In the genomic region with DNA sequence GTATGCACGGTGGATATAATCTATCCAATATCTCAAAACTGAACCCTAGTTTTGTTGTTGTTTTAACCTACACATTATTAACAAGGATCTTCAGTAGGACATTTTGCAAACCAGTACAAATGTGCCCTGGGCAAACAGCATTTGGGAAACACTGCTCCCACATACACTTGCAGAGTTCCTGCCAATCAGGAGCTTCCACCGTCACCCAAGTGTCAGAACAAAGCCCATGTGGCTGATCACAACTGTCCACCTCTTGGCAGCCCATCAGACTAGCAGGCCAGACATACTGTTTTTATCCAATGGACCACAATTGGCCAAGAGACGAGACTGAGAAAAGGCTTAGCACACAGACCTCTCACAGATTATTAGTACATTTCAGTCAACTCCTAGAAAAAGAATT, we compare ENCODE assay signal across 15 cellular contexts.
A peak's percentile ranks its signal among the peaks of the same experiment; 100 is the strongest.
DNase-seq lines count a peak whose midpoint lies in the region; ATAC-seq, FAIRE-seq and TF ChIP-seq lines count a peak whose summit lies in the region.
"Had no signal": no experiment of that assay in that cellular context is flagged by ENCODE, and none has a peak within 500 bp of the region (broad histone marks: within the 10 kb centered on the region; RNA-seq: fewer than 3 reads in every experiment).

No MANE protein-coding gene starts in this region.

- H3K9me3 Mint-ChIP-seq in HFFc6 (no peaks in the 10 kb centered on the region), astrocyte (ENCODE audit: unreplicated experiment) (no peaks in the 10 kb centered on the region)

- peaks cover 22% of the 10 kb centered on the region for H4K20me1 ChIP-seq in astrocyte (ENCODE audit: insufficient read depth, low read length)

- H3K4me3 Mint-ChIP-seq in HFFc6 (no peak overlapping the region), astrocyte (ENCODE audit: unreplicated experiment) (peak overlapping the region; percentile 34)

- intact Hi-C loops in heart left ventricle (cut with DNase I) = no loop called here
- intact Hi-C loops in lower lobe of right lung (cut with DNase I) = no loop called here

- 66 to 79% (median 74%) methylated on average over 3 of the region's 3 CpGs for WGBS in heart left ventricle, 4 donors

- H3K27ac Mint-ChIP-seq in HFFc6 (peak overlapping the region; percentile 29; the same call in 1 of the 2 replicates), astrocyte (ENCODE audit: unreplicated experiment) (no peak overlapping the region)

- no peak for DNase-seq in HFFc6
- DNase-seq in astrocyte (ENCODE audit: low read depth) = no peak
- peak; percentile 40 for DNase-seq in myocyte (ENCODE audit: low read depth)
- DNase-seq in heart left ventricle = no peak
- DNase-seq in SJCRH30 = no peak
- no peak for DNase-seq in NCI-H2029 (lab: John Stamatoyannopoulos, UW)
- no peak for DNase-seq in lower lobe of right lung
- DNase-seq: activated effector memory CD4-positive, alpha-beta T cell treated with Interleukin-2 at 50 U/mL for 16 hours; left ventricle myocardium superior; NCI-H1930; NCI-H524 treated with DMSO at 0.1 percent for 48 hours; RPMI8226; stimulated activated CD4-positive, alpha-beta T cell treated with anti-CD3 and anti-CD28 coated beads, Interleukin-4, amount 100 ng/mL, for 4 hours had no signal

- H3K4me1 ChIP-seq in astrocyte (ENCODE audit: insufficient read depth, low read length) = peaks cover 12% of the 10 kb centered on the region
- peaks cover 0 to 62% (median 0%) of the 10 kb centered on the region in 12 donors for H3K4me1 ChIP-seq in heart left ventricle
- no peaks in the 10 kb centered on the region; the same call in 1 of the 2 replicates for H3K4me1 ChIP-seq in SJCRH30
- peaks cover 64% of the 10 kb centered on the region for H3K4me1 ChIP-seq in lower lobe of right lung

- H3K4me3 ChIP-seq in astrocyte (ENCODE audit: insufficient read depth, low read depth, low read length) = no peak overlapping the region
- H3K4me3 ChIP-seq in heart left ventricle = no peak overlapping the region
- no peak overlapping the region for H3K4me3 ChIP-seq in SJCRH30
- H3K4me3 ChIP-seq in lower lobe of right lung = no peak overlapping the region

- H3K9ac ChIP-seq in astrocyte (ENCODE audit: low read length) = no peak overlapping the region

- peaks cover 54% of the 10 kb centered on the region for H3K4me1 Mint-ChIP-seq in HFFc6 (ENCODE audit: low read depth)
- peaks cover 18% of the 10 kb centered on the region for H3K4me1 Mint-ChIP-seq in astrocyte (ENCODE audit: low read depth, unreplicated experiment)

- H3K27me3 ChIP-seq in astrocyte (ENCODE audit: insufficient read depth, low read length) (no peaks in the 10 kb centered on the region), heart left ventricle (no peaks in the 10 kb centered on the region), SJCRH30 (no peaks in the 10 kb centered on the region), lower lobe of right lung (ENCODE audit: low read depth) (no peaks in the 10 kb centered on the region)

- no peak for TF ChIP-seq POLR2A in heart left ventricle (IDR thresholded peaks at IDR 0.05)

- no peak overlapping the region for H3K4me2 ChIP-seq in astrocyte (ENCODE audit: low read length)

- no peak overlapping the region for H2AFZ ChIP-seq in astrocyte (ENCODE audit: low read depth, low read length)

- TF ChIP-seq CTCF in C4-2B (conservative IDR thresholded peaks at IDR 0.05) (no peak), HFFc6 (IDR thresholded peaks at IDR 0.05) (no peak), astrocyte (IDR thresholded peaks at IDR 0.05; ENCODE audit: insufficient read depth, low read depth, low read length) (no peak), heart left ventricle (IDR thresholded peaks at IDR 0.05) (no peak), lower lobe of right lung (IDR thresholded peaks at IDR 0.05) (no peak)

- no peak for FAIRE-seq in astrocyte (lab: Jason Lieb, UNC)
- FAIRE-seq: urothelium cell line had no signal

- H3K36me3 Mint-ChIP-seq in HFFc6 (ENCODE audit: low read depth) (peaks cover 9% of the 10 kb centered on the region; the same call in 1 of the 2 replicates), astrocyte (ENCODE audit: low read depth, unreplicated experiment) (peaks cover 4% of the 10 kb centered on the region)

- no peaks in the 10 kb centered on the region for H3K27me3 Mint-ChIP-seq in HFFc6 (ENCODE audit: insufficient read depth)
- no peaks in the 10 kb centered on the region for H3K27me3 Mint-ChIP-seq in astrocyte (ENCODE audit: low read depth, unreplicated experiment)

- H3K27ac ChIP-seq in C4-2B (peak overlapping the region; percentile 55), astrocyte (ENCODE audit: low read depth, low read length) (no peak overlapping the region), heart left ventricle (no peak overlapping the region), SJCRH30 (no peak overlapping the region), lower lobe of right lung (no peak overlapping the region)

- H3K9me3 ChIP-seq in astrocyte (ENCODE audit: insufficient read depth, low read depth, low read length) (no peaks in the 10 kb centered on the region), heart left ventricle (no peaks in the 10 kb centered on the region), SJCRH30 (replicated peaks) (no peaks in the 10 kb centered on the region), lower lobe of right lung (no peaks in the 10 kb centered on the region)

- no peaks in the 10 kb centered on the region for H3K36me3 ChIP-seq in astrocyte (ENCODE audit: insufficient read depth, low read length)
- H3K36me3 ChIP-seq in heart left ventricle = no peaks in the 10 kb centered on the region
- H3K36me3 ChIP-seq in SJCRH30 = no peaks in the 10 kb centered on the region
- no peaks in the 10 kb centered on the region for H3K36me3 ChIP-seq in lower lobe of right lung

- H3K79me2 ChIP-seq in astrocyte (ENCODE audit: insufficient read depth, low read length) = peaks cover 60% of the 10 kb centered on the region

- ATAC-seq in heart left ventricle (no peak), lower lobe of right lung (no peak)
- ATAC-seq: left ventricle myocardium superior had no signal
